ENCODE assay signal across 23 cellular contexts in the genomic region with DNA sequence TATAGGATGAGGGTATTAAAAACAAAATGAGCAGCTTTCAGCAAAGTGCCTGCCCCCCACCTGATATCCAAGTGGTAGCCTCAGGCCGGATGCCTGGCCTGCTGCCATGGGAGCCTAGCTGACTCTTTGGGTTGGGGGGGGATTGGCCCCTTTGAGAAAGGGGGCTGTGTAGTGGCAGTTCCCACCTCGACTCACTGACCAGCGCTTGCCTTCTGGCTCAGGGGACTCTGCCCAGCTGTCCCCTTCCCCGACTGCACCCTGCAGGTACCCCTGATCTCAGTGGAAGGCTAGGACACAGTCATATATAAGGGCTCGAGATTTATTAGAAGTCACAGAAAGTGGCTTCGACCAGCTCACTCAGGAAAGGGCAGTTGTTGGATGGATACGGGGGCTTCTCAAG. TPM values are rescaled to one million over a fixed set of nuclear protein-coding genes. Genes with fewer than 3 reads are reported as not detected.
DNase-seq lines count a peak whose midpoint lies in the region; ATAC-seq and TF ChIP-seq lines count a peak whose summit lies in the region.
"Had no signal": no experiment of that assay in that cellular context is flagged by ENCODE, and none has a peak within 500 bp of the region (broad histone marks: within the 10 kb centered on the region; RNA-seq: fewer than 3 reads in every experiment).

No MANE protein-coding gene starts in this region.

- H2AFZ ChIP-seq in neural progenitor cell (replicated peaks) (no peak overlapping the region), trophoblast cell (ENCODE audit: insufficient read depth, low read length, poor library complexity) (no peak overlapping the region)
- H2AFZ ChIP-seq: GM23338 had no signal

- peak overlapping the region; percentile 70 for H3K4me3 Mint-ChIP-seq in neural progenitor cell
- H3K4me3 Mint-ChIP-seq: HFFc6 had no signal

- POLR2A ChIA-PET in GM10248 (lab: Yijun Ruan, JAX), result no interaction called here

- H3K4me1 ChIP-seq in RWPE2 (ENCODE audit: insufficient read depth, poor library complexity, severe bottlenecking), result no peaks in the 10 kb centered on the region
- H3K4me1 ChIP-seq in iPS-15b (ENCODE audit: control insufficient read depth, insufficient read depth, low read length), result peaks cover 4% of the 10 kb centered on the region
- peaks cover 20% of the 10 kb centered on the region for H3K4me1 ChIP-seq in neural progenitor cell
- H3K4me1 ChIP-seq in trophoblast cell (ENCODE audit: control insufficient read depth in 1 of 2, insufficient read depth in 2 of 2, low read length in 2 of 2), result peaks cover 3 to 11% of the 10 kb centered on the region in 2 experiments
- H3K4me1 ChIP-seq in uterus, result peaks cover 0 to 9% of the 10 kb centered on the region in 2 donors
- H3K4me1 ChIP-seq: BLaER1 had no signal

- peaks cover 87% of the 10 kb centered on the region for H4K20me1 ChIP-seq in neural progenitor cell (ENCODE audit: low read depth)

- peaks cover 89% of the 10 kb centered on the region for H3K27me3 Mint-ChIP-seq in neural progenitor cell (ENCODE audit: insufficient read depth, low read depth)

- H4K8ac ChIP-seq in trophoblast cell (ENCODE audit: low read depth, low read length), result no peak overlapping the region

- WGBS in trophoblast cell (ENCODE audit: extremely low coverage, insufficient coverage, insufficient read length), result no CpG with 5 or more reads among the region's 7 CpGs

- no peak overlapping the region for H2BK5ac ChIP-seq in trophoblast cell (ENCODE audit: low read depth, low read length, poor library complexity)

- H3K9me3 ChIP-seq in RWPE2 (ENCODE audit: severe bottlenecking) (no peaks in the 10 kb centered on the region), iPS-15b (ENCODE audit: control insufficient read depth, insufficient read depth, low read length) (no peaks in the 10 kb centered on the region), neural progenitor cell (ENCODE audit: low read depth) (no peaks in the 10 kb centered on the region), trophoblast cell (ENCODE audit: insufficient read depth, low read depth, low read length) (peaks cover 14% of the 10 kb centered on the region), uterus (no peaks in the 10 kb centered on the region)

- peaks cover 2% of the 10 kb centered on the region for H3K36me3 Mint-ChIP-seq in neural progenitor cell
- H3K36me3 Mint-ChIP-seq: CD14-positive monocyte; CD4-positive, alpha-beta memory T cell had no signal

- no peak overlapping the region for H3K4ac ChIP-seq in trophoblast cell (ENCODE audit: low read depth, low read length)

- CTCF ChIA-PET in GM10248 (lab: Yijun Ruan, JAX), result interaction anchor here (1.4 to 2.4 kb wide), 4 partner anchors 16 to 79 kb away, joined by 6 to 8 read pairs (median 6); no protein-coding TSS in a partner anchor

- H3K27me3 ChIP-seq in RWPE2 (ENCODE audit: insufficient read depth, poor library complexity, severe bottlenecking) (peaks cover 45% of the 10 kb centered on the region), iPS-15b (ENCODE audit: control insufficient read depth, insufficient read depth, low read length) (peaks cover 98% of the 10 kb centered on the region), neural progenitor cell (peaks cover 100% of the 10 kb centered on the region), trophoblast cell (ENCODE audit: insufficient read depth, low read length) (peaks cover 73% of the 10 kb centered on the region), uterus (peaks cover 0 to 44% of the 10 kb centered on the region in 2 donors)

- H3K18ac ChIP-seq in trophoblast cell (ENCODE audit: low read length), result no peak overlapping the region

- H3K27ac ChIP-seq in RWPE2 (ENCODE audit: poor library complexity, severe bottlenecking), result no peak overlapping the region
- H3K27ac ChIP-seq in neural progenitor cell, result no peak overlapping the region
- H3K27ac ChIP-seq in trophoblast cell (ENCODE audit: low read depth, low read length), result no peak overlapping the region
- H3K27ac ChIP-seq in uterus, result no peak overlapping the region
- H3K27ac ChIP-seq: BLaER1, HL-60 had no signal

- no peak for ATAC-seq in RWPE2 (ENCODE audit: low read depth)
- ATAC-seq: GM12878, GM23338 had no signal

- no peak overlapping the region for H3K23ac ChIP-seq in trophoblast cell (ENCODE audit: low read length)

- no peaks in the 10 kb centered on the region for H3K79me1 ChIP-seq in trophoblast cell (ENCODE audit: low read length)

- H3K27ac Mint-ChIP-seq in neural progenitor cell, result no peak overlapping the region
- H3K27ac Mint-ChIP-seq: CD14-positive monocyte; CD4-positive, alpha-beta memory T cell; GM23338; HFFc6 had no signal

- H3K4me1 Mint-ChIP-seq in neural progenitor cell, result peaks cover 46% of the 10 kb centered on the region

- H3K9me3 Mint-ChIP-seq in neural progenitor cell, result peaks cover 20% of the 10 kb centered on the region
- H3K9me3 Mint-ChIP-seq: HFFc6 had no signal

- no peak overlapping the region for H3K9ac ChIP-seq in iPS-15b (ENCODE audit: low read depth, low read length)
- H3K9ac ChIP-seq in neural progenitor cell, result no peak overlapping the region
- H3K9ac ChIP-seq in trophoblast cell (ENCODE audit: low read length), result no peak overlapping the region
- H3K9ac ChIP-seq: BLaER1 had no signal

- DNase-seq in GM10248 (ENCODE audit: extremely low spot score) (peak; percentile 6), RWPE2 (ENCODE audit: low spot score) (peak; percentile 41), neural progenitor cell (ENCODE audit: low spot score) (no peak), trophoblast cell (no peak), uterus (no peak), T-helper 2 cell (no peak)
- no peak for DNase-seq in activated T-cell treated with anti-CD3 and anti-CD28 coated beads, Interleukin-2, amount 50 U/mL, for 1 hour
- DNase-seq: 8988T; Calu3; CD4-positive, alpha-beta memory T cell; DMS79 treated with DMSO at 0.1 percent for 48 hours; GF-D8; HCEC 1CT; HFFc6 had no signal

- no peaks in the 10 kb centered on the region for H3K79me2 ChIP-seq in neural progenitor cell (ENCODE audit: low read depth)
- H3K79me2 ChIP-seq in trophoblast cell (ENCODE audit: control insufficient read depth, insufficient read depth, low read length, poor library complexity), result no peaks in the 10 kb centered on the region

- TF ChIP-seq CTCF in GM10248 (IDR thresholded peaks at IDR 0.05; ENCODE audit: control extremely low read depth, extremely low read depth, low read depth, missing control alignments) (no peak), RWPE2 (IDR thresholded peaks at IDR 0.05; ENCODE audit: poor library complexity, severe bottlenecking) (no peak), neural progenitor cell (IDR thresholded peaks at IDR 0.05) (no peak), uterus (IDR thresholded peaks at IDR 0.05) (no peak)

- intact Hi-C loops in uterus (cut with DNase I; ENCODE audit: low total_unique reads), result no loop called here

- no peak for TF ChIP-seq POLR2A in uterus (IDR thresholded peaks at IDR 0.05)

- H3K4me2 ChIP-seq in neural progenitor cell (no peak overlapping the region), trophoblast cell (ENCODE audit: low read length) (no peak overlapping the region)
- H3K4me2 ChIP-seq: BLaER1 had no signal

- no peak overlapping the region for H4K12ac ChIP-seq in trophoblast cell (ENCODE audit: low read depth, low read length)

- H3K14ac ChIP-seq in trophoblast cell (ENCODE audit: low read length), result no peak overlapping the region

- H2BK120ac ChIP-seq in trophoblast cell (ENCODE audit: insufficient read depth, low read length, poor library complexity), result no peak overlapping the region

- H2BK12ac ChIP-seq in trophoblast cell (ENCODE audit: low read length), result no peak overlapping the region

- H2AK5ac ChIP-seq in trophoblast cell (ENCODE audit: low read length), result no peak overlapping the region

- peaks cover 32% of the 10 kb centered on the region for H3F3A ChIP-seq in neural progenitor cell (ENCODE audit: low read depth)

- no peak overlapping the region for H4K91ac ChIP-seq in trophoblast cell (ENCODE audit: low read depth, low read length)

- no peak overlapping the region for H3K4me3 ChIP-seq in RWPE2 (ENCODE audit: severe bottlenecking)
- H3K4me3 ChIP-seq in iPS-15b (ENCODE audit: low read depth, low read length), result peak overlapping the region; percentile 18
- no peak overlapping the region for H3K4me3 ChIP-seq in neural progenitor cell
- H3K4me3 ChIP-seq in trophoblast cell (ENCODE audit: low read depth, low read length), result no peak overlapping the region
- H3K4me3 ChIP-seq in uterus, result no peak overlapping the region
- H3K4me3 ChIP-seq: BLaER1, GM12878, GM23338 had no signal

- H3K36me3 ChIP-seq in RWPE2 (ENCODE audit: low read depth) (no peaks in the 10 kb centered on the region), iPS-15b (ENCODE audit: control insufficient read depth, insufficient read depth, low read length) (no peaks in the 10 kb centered on the region), neural progenitor cell (no peaks in the 10 kb centered on the region), trophoblast cell (ENCODE audit: control insufficient read depth in 1 of 2, insufficient read depth in 2 of 2, low read length in 2 of 2) (no peaks in the 10 kb centered on the region), uterus (no peaks in the 10 kb centered on the region)
- H3K36me3 ChIP-seq: BLaER1 had no signal

RNA-seq across cellular contexts. Expression of a gene that starts 1.5 kb away (rescaled TPM):
- total RNA-seq in neural progenitor cell (ENCODE audit: low replicate concordance), result not detected in 2 replicates
- polyA plus RNA-seq in trophoblast cell (2013), result not detected in 2 replicates
- total RNA-seq in uterus, result not detected
- total RNA-seq: A673; Calu3; CD4-positive, alpha-beta memory T cell; GM12878; GM23338; HFFc6; HT1080 had no signal
- polyA plus RNA-seq: AG04450; CD14-positive monocyte; CD4-positive, alpha-beta memory T cell; GM12878 had no signal

RNA-seq across cellular contexts. Expression of a gene that starts 41.5 kb away (rescaled TPM):
- total RNA-seq in neural progenitor cell (ENCODE audit: low replicate concordance) (0.45 TPM in 1 of 2 replicates, not detected in the other), uterus (10 to 100 TPM in 1 of 4 donors, 1 to 10 TPM in 3; 1.4 to 10.9 (median 3.5) TPM)
- 102 and 105 TPM in 2 replicates for polyA plus RNA-seq in trophoblast cell (2013)
- total RNA-seq: A673; Calu3; CD4-positive, alpha-beta memory T cell; GM12878; GM23338; HT1080 had no signal
- polyA plus RNA-seq: AG04450; CD4-positive, alpha-beta memory T cell had no signal

Comparison
In these comparisons a context has a peak if more than half of its experiments do, and no peak if none do; other contexts are left out.
1. DNase-seq: peak in GM10248 (single experiment) and RWPE2 (single experiment); none in neural progenitor cell (single experiment), trophoblast cell (0 of 2), activated T-cell treated with anti-CD3 and anti-CD28 coated beads, Interleukin-2, amount 50 U/mL, for 1 hour (single experiment), uterus (0 of 2) and T-helper 2 cell (0 of 5).